In the genomic region with DNA sequence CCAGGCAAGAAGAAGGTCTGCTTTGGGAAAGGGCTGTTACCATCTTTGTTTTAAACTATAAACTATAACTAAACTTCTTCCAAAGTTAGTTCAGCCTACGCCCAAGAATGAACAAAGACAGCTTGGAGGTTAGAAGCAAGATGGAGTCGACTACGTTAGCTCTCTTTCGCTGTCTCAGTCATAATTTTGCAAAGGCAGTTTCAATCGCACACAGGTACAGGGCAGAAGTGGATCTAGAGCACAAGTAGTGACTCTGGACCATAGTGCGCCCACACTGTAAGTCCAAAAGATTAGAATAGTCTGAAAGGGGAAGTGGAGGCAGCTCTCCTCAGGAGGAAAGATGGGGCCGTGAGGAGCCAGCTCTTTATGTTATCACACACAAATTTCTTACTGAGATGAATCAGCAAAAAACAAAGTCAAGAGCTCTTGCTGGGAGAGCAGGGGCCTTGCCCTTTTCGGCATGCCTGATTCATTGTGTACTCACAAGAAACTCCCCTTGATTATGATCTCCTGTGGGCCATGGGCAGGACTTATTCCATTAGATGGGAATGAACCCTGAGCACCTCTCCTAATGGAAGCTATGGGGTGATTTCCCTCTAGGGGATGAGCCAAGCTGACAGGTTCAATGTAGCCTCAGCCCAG, we compare ENCODE assay signal across 1 cellular context.
TF ChIP-seq lines count a peak whose summit lies in the region.

No MANE protein-coding gene starts in this region.

TF ChIP-seq in K562, 482 proteins besides CTCF, POLR2A, EP300 and RAD21 (continued from another document and continues in another):
- TF ChIP-seq, protein P1, sequence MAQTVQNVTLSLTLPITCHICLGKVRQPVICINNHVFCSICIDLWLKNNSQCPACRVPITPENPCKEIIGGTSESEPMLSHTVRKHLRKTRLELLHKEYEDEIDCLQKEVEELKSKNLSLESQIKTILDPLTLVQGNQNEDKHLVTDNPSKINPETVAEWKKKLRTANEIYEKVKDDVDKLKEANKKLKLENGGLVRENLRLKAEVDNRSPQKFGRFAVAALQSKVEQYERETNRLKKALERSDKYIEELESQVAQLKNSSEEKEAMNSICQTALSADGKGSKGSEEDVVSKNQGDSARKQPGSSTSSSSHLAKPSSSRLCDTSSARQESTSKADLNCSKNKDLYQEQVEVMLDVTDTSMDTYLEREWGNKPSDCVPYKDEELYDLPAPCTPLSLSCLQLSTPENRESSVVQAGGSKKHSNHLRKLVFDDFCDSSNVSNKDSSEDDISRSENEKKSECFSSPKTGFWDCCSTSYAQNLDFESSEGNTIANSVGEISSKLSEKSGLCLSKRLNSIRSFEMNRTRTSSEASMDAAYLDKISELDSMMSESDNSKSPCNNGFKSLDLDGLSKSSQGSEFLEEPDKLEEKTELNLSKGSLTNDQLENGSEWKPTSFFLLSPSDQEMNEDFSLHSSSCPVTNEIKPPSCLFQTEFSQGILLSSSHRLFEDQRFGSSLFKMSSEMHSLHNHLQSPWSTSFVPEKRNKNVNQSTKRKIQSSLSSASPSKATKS (CRISPR knock-in tag; IDR thresholded peaks at IDR 0.05): peak; percentile 87
- TF ChIP-seq, protein P2, sequence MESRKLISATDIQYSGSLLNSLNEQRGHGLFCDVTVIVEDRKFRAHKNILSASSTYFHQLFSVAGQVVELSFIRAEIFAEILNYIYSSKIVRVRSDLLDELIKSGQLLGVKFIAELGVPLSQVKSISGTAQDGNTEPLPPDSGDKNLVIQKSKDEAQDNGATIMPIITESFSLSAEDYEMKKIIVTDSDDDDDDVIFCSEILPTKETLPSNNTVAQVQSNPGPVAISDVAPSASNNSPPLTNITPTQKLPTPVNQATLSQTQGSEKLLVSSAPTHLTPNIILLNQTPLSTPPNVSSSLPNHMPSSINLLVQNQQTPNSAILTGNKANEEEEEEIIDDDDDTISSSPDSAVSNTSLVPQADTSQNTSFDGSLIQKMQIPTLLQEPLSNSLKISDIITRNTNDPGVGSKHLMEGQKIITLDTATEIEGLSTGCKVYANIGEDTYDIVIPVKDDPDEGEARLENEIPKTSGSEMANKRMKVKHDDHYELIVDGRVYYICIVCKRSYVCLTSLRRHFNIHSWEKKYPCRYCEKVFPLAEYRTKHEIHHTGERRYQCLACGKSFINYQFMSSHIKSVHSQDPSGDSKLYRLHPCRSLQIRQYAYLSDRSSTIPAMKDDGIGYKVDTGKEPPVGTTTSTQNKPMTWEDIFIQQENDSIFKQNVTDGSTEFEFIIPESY (CRISPR knock-in tag; IDR thresholded peaks at IDR 0.05): no peak
- TF ChIP-seq TAF9B (IDR thresholded peaks at IDR 0.05; ENCODE audit: partially characterized antibody): no peak
- TF ChIP-seq NFRKB (IDR thresholded peaks at IDR 0.05; ENCODE audit: low read depth): no peak
- no peak for TF ChIP-seq ZNF57 (CRISPR knock-in tag; IDR thresholded peaks at IDR 0.05)
- TF ChIP-seq, protein P3, sequence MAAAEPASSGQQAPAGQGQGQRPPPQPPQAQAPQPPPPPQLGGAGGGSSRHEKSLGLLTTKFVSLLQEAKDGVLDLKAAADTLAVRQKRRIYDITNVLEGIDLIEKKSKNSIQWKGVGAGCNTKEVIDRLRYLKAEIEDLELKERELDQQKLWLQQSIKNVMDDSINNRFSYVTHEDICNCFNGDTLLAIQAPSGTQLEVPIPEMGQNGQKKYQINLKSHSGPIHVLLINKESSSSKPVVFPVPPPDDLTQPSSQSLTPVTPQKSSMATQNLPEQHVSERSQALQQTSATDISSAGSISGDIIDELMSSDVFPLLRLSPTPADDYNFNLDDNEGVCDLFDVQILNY (CRISPR knock-in tag; IDR thresholded peaks at IDR 0.05): no peak
- peak; percentile 77; the same call in 1 of the 2 replicates for TF ChIP-seq HEY1 (CRISPR knock-in tag; IDR thresholded peaks at IDR 0.05; ENCODE audit: borderline replicate concordance)
- TF ChIP-seq NCOR1 (IDR thresholded peaks at IDR 0.05): no peak
- no peak for TF ChIP-seq KDM5B (IDR thresholded peaks at IDR 0.05; ENCODE audit: insufficient replicate concordance, low read depth, low read length)
- TF ChIP-seq POLR3G (IDR thresholded peaks at IDR 0.05; ENCODE audit: extremely low read depth, insufficient read length, insufficient replicate concordance): no peak
- TF ChIP-seq ZNF143 (CRISPR knock-in tag; IDR thresholded peaks at IDR 0.05): no peak
- TF ChIP-seq FOXA1 (IDR thresholded peaks at IDR 0.05; ENCODE audit: borderline replicate concordance): no peak
- no peak; the same call in 1 of the 2 replicates for TF ChIP-seq ARID1B (IDR thresholded peaks at IDR 0.05)
- no peak for TF ChIP-seq TARDBP (IDR thresholded peaks at IDR 0.05)
- TF ChIP-seq SAFB (IDR thresholded peaks at IDR 0.05; ENCODE audit: borderline replicate concordance, low read depth, low read length): no peak
- TF ChIP-seq, protein P4, sequence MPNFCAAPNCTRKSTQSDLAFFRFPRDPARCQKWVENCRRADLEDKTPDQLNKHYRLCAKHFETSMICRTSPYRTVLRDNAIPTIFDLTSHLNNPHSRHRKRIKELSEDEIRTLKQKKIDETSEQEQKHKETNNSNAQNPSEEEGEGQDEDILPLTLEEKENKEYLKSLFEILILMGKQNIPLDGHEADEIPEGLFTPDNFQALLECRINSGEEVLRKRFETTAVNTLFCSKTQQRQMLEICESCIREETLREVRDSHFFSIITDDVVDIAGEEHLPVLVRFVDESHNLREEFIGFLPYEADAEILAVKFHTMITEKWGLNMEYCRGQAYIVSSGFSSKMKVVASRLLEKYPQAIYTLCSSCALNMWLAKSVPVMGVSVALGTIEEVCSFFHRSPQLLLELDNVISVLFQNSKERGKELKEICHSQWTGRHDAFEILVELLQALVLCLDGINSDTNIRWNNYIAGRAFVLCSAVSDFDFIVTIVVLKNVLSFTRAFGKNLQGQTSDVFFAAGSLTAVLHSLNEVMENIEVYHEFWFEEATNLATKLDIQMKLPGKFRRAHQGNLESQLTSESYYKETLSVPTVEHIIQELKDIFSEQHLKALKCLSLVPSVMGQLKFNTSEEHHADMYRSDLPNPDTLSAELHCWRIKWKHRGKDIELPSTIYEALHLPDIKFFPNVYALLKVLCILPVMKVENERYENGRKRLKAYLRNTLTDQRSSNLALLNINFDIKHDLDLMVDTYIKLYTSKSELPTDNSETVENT (CRISPR knock-in tag; IDR thresholded peaks at IDR 0.05): no peak
- peak; percentile 93 for TF ChIP-seq DMBX1 (CRISPR knock-in tag; IDR thresholded peaks at IDR 0.05; ENCODE audit: borderline replicate concordance)
- no peak for TF ChIP-seq ZNF212 (CRISPR knock-in tag; IDR thresholded peaks at IDR 0.05)
- no peak for TF ChIP-seq ZNF75A (CRISPR knock-in tag; IDR thresholded peaks at IDR 0.05)
- TF ChIP-seq ELF2 (CRISPR knock-in tag; IDR thresholded peaks at IDR 0.05): 0 out of 2 replicates have a peak, but pooled peaks have one; percentile 19
- peak; percentile 55 for TF ChIP-seq ZFX (CRISPR knock-in tag; IDR thresholded peaks at IDR 0.05)
- TF ChIP-seq, protein P5, sequence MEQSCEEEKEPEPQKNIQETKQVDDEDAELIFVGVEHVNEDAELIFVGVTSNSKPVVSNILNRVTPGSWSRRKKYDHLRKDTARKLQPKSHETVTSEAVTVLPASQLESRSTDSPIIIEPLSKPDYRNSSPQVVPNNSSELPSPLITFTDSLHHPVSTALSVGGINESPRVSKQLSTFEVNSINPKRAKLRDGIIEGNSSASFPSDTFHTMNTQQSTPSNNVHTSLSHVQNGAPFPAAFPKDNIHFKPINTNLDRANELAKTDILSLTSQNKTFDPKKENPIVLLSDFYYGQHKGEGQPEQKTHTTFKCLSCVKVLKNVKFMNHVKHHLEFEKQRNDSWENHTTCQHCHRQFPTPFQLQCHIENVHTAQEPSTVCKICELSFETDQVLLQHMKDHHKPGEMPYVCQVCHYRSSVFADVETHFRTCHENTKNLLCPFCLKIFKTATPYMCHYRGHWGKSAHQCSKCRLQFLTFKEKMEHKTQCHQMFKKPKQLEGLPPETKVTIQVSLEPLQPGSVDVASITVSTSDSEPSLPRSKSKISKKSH (CRISPR knock-in tag; IDR thresholded peaks at IDR 0.05): no peak
- no peak for TF ChIP-seq ZNF140 (CRISPR knock-in tag; IDR thresholded peaks at IDR 0.05)
- no peak for TF ChIP-seq NR4A1 (CRISPR knock-in tag; IDR thresholded peaks at IDR 0.05)
- peak; percentile 99 for TF ChIP-seq NR4A1 (tag; IDR thresholded peaks at IDR 0.05)
- TF ChIP-seq MAFG (tag; conservative IDR thresholded peaks at IDR 0.05): peak; percentile 96
- TF ChIP-seq XRCC3 (IDR thresholded peaks at IDR 0.05): no peak
- TF ChIP-seq, protein P6, sequence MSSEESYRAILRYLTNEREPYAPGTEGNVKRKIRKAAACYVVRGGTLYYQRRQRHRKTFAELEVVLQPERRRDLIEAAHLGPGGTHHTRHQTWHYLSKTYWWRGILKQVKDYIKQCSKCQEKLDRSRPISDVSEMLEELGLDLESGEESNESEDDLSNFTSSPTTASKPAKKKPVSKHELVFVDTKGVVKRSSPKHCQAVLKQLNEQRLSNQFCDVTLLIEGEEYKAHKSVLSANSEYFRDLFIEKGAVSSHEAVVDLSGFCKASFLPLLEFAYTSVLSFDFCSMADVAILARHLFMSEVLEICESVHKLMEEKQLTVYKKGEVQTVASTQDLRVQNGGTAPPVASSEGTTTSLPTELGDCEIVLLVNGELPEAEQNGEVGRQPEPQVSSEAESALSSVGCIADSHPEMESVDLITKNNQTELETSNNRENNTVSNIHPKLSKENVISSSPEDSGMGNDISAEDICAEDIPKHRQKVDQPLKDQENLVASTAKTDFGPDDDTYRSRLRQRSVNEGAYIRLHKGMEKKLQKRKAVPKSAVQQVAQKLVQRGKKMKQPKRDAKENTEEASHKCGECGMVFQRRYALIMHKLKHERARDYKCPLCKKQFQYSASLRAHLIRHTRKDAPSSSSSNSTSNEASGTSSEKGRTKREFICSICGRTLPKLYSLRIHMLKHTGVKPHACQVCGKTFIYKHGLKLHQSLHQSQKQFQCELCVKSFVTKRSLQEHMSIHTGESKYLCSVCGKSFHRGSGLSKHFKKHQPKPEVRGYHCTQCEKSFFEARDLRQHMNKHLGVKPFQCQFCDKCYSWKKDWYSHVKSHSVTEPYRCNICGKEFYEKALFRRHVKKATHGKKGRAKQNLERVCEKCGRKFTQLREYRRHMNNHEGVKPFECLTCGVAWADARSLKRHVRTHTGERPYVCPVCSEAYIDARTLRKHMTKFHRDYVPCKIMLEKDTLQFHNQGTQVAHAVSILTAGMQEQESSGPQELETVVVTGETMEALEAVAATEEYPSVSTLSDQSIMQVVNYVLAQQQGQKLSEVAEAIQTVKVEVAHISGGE (CRISPR knock-in tag; IDR thresholded peaks at IDR 0.05): peak in 1 of 3 experiments; percentile 73; a peak in 2 of 6 replicates
- TF ChIP-seq PCBP2 (IDR thresholded peaks at IDR 0.05; ENCODE audit: low read depth, low read length, poor library complexity, severe bottlenecking): no peak
- no peak for TF ChIP-seq CBFA2T2 (conservative IDR thresholded peaks at IDR 0.05)
- TF ChIP-seq PML (IDR thresholded peaks at IDR 0.05; ENCODE audit: low read length): no peak
- TF ChIP-seq SREBF2 (CRISPR knock-in tag; IDR thresholded peaks at IDR 0.05): no peak
- TF ChIP-seq, protein P7, sequence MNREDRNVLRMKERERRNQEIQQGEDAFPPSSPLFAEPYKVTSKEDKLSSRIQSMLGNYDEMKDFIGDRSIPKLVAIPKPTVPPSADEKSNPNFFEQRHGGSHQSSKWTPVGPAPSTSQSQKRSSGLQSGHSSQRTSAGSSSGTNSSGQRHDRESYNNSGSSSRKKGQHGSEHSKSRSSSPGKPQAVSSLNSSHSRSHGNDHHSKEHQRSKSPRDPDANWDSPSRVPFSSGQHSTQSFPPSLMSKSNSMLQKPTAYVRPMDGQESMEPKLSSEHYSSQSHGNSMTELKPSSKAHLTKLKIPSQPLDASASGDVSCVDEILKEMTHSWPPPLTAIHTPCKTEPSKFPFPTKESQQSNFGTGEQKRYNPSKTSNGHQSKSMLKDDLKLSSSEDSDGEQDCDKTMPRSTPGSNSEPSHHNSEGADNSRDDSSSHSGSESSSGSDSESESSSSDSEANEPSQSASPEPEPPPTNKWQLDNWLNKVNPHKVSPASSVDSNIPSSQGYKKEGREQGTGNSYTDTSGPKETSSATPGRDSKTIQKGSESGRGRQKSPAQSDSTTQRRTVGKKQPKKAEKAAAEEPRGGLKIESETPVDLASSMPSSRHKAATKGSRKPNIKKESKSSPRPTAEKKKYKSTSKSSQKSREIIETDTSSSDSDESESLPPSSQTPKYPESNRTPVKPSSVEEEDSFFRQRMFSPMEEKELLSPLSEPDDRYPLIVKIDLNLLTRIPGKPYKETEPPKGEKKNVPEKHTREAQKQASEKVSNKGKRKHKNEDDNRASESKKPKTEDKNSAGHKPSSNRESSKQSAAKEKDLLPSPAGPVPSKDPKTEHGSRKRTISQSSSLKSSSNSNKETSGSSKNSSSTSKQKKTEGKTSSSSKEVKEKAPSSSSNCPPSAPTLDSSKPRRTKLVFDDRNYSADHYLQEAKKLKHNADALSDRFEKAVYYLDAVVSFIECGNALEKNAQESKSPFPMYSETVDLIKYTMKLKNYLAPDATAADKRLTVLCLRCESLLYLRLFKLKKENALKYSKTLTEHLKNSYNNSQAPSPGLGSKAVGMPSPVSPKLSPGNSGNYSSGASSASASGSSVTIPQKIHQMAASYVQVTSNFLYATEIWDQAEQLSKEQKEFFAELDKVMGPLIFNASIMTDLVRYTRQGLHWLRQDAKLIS (CRISPR knock-in tag; IDR thresholded peaks at IDR 0.05): no peak
- TF ChIP-seq, protein P8, sequence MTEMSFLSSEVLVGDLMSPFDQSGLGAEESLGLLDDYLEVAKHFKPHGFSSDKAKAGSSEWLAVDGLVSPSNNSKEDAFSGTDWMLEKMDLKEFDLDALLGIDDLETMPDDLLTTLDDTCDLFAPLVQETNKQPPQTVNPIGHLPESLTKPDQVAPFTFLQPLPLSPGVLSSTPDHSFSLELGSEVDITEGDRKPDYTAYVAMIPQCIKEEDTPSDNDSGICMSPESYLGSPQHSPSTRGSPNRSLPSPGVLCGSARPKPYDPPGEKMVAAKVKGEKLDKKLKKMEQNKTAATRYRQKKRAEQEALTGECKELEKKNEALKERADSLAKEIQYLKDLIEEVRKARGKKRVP (CRISPR knock-in tag; IDR thresholded peaks at IDR 0.05): peak; percentile 89
- TF ChIP-seq, protein P9, sequence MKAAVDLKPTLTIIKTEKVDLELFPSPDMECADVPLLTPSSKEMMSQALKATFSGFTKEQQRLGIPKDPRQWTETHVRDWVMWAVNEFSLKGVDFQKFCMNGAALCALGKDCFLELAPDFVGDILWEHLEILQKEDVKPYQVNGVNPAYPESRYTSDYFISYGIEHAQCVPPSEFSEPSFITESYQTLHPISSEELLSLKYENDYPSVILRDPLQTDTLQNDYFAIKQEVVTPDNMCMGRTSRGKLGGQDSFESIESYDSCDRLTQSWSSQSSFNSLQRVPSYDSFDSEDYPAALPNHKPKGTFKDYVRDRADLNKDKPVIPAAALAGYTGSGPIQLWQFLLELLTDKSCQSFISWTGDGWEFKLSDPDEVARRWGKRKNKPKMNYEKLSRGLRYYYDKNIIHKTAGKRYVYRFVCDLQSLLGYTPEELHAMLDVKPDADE (conservative IDR thresholded peaks at IDR 0.05; ENCODE audit: control insufficient read depth, low read depth, low read length): no peak
